ENCODE assay signal across 19 cellular contexts in the genomic region with DNA sequence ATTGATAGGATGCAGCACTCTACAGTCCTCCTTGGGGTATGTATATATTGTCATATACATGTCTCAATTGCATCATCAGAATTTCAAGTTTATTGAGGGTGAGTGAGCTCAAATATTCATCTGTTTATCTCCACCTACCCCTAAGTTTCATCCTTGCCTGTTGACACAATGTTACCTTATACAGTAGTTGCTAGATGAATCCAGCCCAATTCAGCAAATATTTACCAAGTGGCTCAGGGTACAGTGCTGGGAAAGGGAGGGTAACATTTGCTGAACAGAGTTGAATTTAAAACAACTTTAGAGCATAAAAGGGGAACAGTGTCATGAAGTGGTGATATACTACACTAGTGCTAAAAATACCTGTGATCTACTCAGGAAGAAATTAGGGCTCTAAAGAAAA.
DNase-seq lines count a peak whose midpoint lies in the region.
"Had no signal": no experiment of that assay in that cellular context is flagged by ENCODE, and none has a peak within 500 bp of the region (broad histone marks: within the 10 kb centered on the region; RNA-seq: fewer than 3 reads in every experiment).

No MANE protein-coding gene starts in this region.

- no peaks in the 10 kb centered on the region for H3K36me3 ChIP-seq in endocrine pancreas (ENCODE audit: control insufficient read depth, insufficient read depth, low read length)

- DNase-seq in DMS153 (lab: John Stamatoyannopoulos, UW): peak; percentile 46
- DNase-seq in DMS53 (lab: John Stamatoyannopoulos, UW): peak; percentile 87
- DNase-seq in NCI-H748 (lab: John Stamatoyannopoulos, UW; ENCODE audit: unreplicated experiment): peak; percentile 68
- DNase-seq in activated CD4-positive, alpha-beta T cell treated with anti-CD3 and anti-CD28 coated beads for 48 hours: no peak
- DNase-seq in NCI-H82 treated with DMSO at 0.1 percent for 48 hours (lab: John Stamatoyannopoulos, UW; ENCODE audit: unreplicated experiment): no peak
- DNase-seq in globus pallidus (ENCODE audit: low spot score): no peak
- DNase-seq: CD4-positive, CD25-positive, alpha-beta regulatory T cell; COR-L47; DMS 273 treated with DMSO at 0.1 percent for 48 hours; GDM1; IMR-90; NCI-H1694 treated with DMSO at 0.1 percent for 48 hours; NCI-H226; NCI-H526; PC-9; RPMI8226; T-helper 17 cell had no signal

- peaks cover 54% of the 10 kb centered on the region for H3K4me1 ChIP-seq in endocrine pancreas (ENCODE audit: control insufficient read depth, insufficient read depth, low read length)

- H3K9ac ChIP-seq in endocrine pancreas (ENCODE audit: control insufficient read depth, insufficient read depth, low read length): peak overlapping the region; percentile 41
- H3K9ac ChIP-seq: KMS-11 had no signal

- no peaks in the 10 kb centered on the region for H3K9me3 ChIP-seq in endocrine pancreas (ENCODE audit: control insufficient read depth, low read length)

- H3K4me3 ChIP-seq in endocrine pancreas (ENCODE audit: control insufficient read depth, insufficient read depth, low read length): no peak overlapping the region
- H3K4me3 ChIP-seq: PC-9 had no signal

- no peaks in the 10 kb centered on the region for H3K27me3 ChIP-seq in endocrine pancreas (ENCODE audit: control insufficient read depth, insufficient read depth, low read length)

Comparison
In these comparisons a context has a peak if more than half of its experiments do, and no peak if none do; other contexts are left out.
1. DNase-seq: peak in DMS153 (single experiment), DMS53 (single experiment) and NCI-H748 (single experiment); none in activated CD4-positive, alpha-beta T cell treated with anti-CD3 and anti-CD28 coated beads for 48 hours (single experiment), NCI-H82 treated with DMSO at 0.1 percent for 48 hours (single experiment) and globus pallidus (single experiment).